Comparison of ENCODE assay signal across 7 cellular contexts in genomic region chr2:202378661-202379338, GRCh38. TPM values are rescaled to one million over a fixed set of nuclear protein-coding genes. Genes with fewer than 3 reads are reported as not detected.
DNase-seq lines count a peak whose midpoint lies in the region; ATAC-seq and TF ChIP-seq lines count a peak whose summit lies in the region.

No MANE protein-coding gene starts in this region.

- H3K27ac ChIP-seq in stomach, result peak overlapping the region in 4 of 5 donors; percentile 39 to 99 (median 98)

- H3K4me3 ChIP-seq in HFF-Myc (replicated peaks; ENCODE audit: low read depth, low read length), result peak overlapping the region; percentile 91
- H3K4me3 ChIP-seq in iPS-18c (ENCODE audit: insufficient read depth, low read depth, low read length), result peak overlapping the region; percentile 87; the same call in 1 of the 2 replicates
- H3K4me3 ChIP-seq in stomach, result peak overlapping the region; percentile 73 to 96 (median 90)

- intact Hi-C loops in activated T-helper 1 cell treated with anti-CD3 and anti-CD28 coated beads, Interleukin-12 subunit alpha, Interleukin-12 subunit beta, Interleukin-2, Interleukin-4 antibody, amounts not matched to agents 30 ng/mL and 10 ng/mL and 1 ng/mL, durations not matched to agents 14 hours and 24 hours and 36 hours (cut with micrococcal nuclease), result loop anchor here (5.0 to 10.0 kb wide), 5 partner anchors 81 to 1261 kb away; partner anchors contain the start of genes CFLAR, FZD7 and ICA1L
- intact Hi-C loops in stomach (cut with DNase I; ENCODE audit: low total_unique reads), result no loop called here

- TF ChIP-seq CTCF in HFF-Myc (IDR thresholded peaks at IDR 0.05; ENCODE audit: low read depth, low read length, missing control alignments) (no peak), stomach (IDR thresholded peaks at IDR 0.05) (no peak)

- no peak for ATAC-seq in HG02885 (IDR thresholded peaks at IDR 0.05; ENCODE audit: poor library complexity, unreplicated experiment)

- TF ChIP-seq POLR2A in stomach (IDR thresholded peaks at IDR 0.05), result no peak

- H3K27me3 ChIP-seq in stomach, result no peaks in the 10 kb centered on the region

- peaks cover 7% of the 10 kb centered on the region for H3K36me3 Mint-ChIP-seq in activated T-helper 1 cell treated with anti-CD3 and anti-CD28 coated beads, Interleukin-12 subunit alpha, Interleukin-12 subunit beta, Interleukin-2, Interleukin-4 antibody, amounts not matched to agents 30 ng/mL and 10 ng/mL and 1 ng/mL, durations not matched to agents 14 hours and 24 hours and 36 hours (ENCODE audit: low read depth)

- H3K9me3 Mint-ChIP-seq in activated T-helper 1 cell treated with anti-CD3 and anti-CD28 coated beads, Interleukin-12 subunit alpha, Interleukin-12 subunit beta, Interleukin-2, Interleukin-4 antibody, amounts not matched to agents 30 ng/mL and 10 ng/mL and 1 ng/mL, durations not matched to agents 14 hours and 24 hours and 36 hours, result no peaks in the 10 kb centered on the region

- no peaks in the 10 kb centered on the region for H3K36me3 ChIP-seq in stomach

- peaks cover 11 to 61% (median 40%) of the 10 kb centered on the region in 4 donors for H3K4me1 ChIP-seq in stomach

- WGBS in stomach, 5 donors, result 13 to 29% (median 20%) methylated on average over 3 of the region's 3 CpGs

- no peak for DNase-seq in HFF-Myc (ENCODE audit: extremely low read depth, low read depth)
- no peak for DNase-seq in activated T-helper 1 cell treated with anti-CD3 and anti-CD28 coated beads, Interleukin-12 subunit alpha, Interleukin-12 subunit beta, Interleukin-2, Interleukin-4 antibody, amounts not matched to agents 30 ng/mL and 10 ng/mL and 1 ng/mL, durations not matched to agents 14 hours and 24 hours and 36 hours (ENCODE audit: low spot score)
- no peak for DNase-seq in stomach
- no peak for DNase-seq in LoVo (ENCODE audit: low spot score)
- DNase-seq in effector CD8-positive, alpha-beta T cell (lab: John Stamatoyannopoulos, UW), result no peak

- peak overlapping the region; percentile 99 for H3K4me3 Mint-ChIP-seq in activated T-helper 1 cell treated with anti-CD3 and anti-CD28 coated beads, Interleukin-12 subunit alpha, Interleukin-12 subunit beta, Interleukin-2, Interleukin-4 antibody, amounts not matched to agents 30 ng/mL and 10 ng/mL and 1 ng/mL, durations not matched to agents 14 hours and 24 hours and 36 hours

- no peaks in the 10 kb centered on the region for H3K9me3 ChIP-seq in iPS-18c (ENCODE audit: control insufficient read depth, insufficient read depth, low read length)
- H3K9me3 ChIP-seq in stomach, result no peaks in the 10 kb centered on the region

- no peak for TF ChIP-seq EP300 in stomach (IDR thresholded peaks at IDR 0.05)

- peaks cover 37% of the 10 kb centered on the region for H3K4me1 Mint-ChIP-seq in activated T-helper 1 cell treated with anti-CD3 and anti-CD28 coated beads, Interleukin-12 subunit alpha, Interleukin-12 subunit beta, Interleukin-2, Interleukin-4 antibody, amounts not matched to agents 30 ng/mL and 10 ng/mL and 1 ng/mL, durations not matched to agents 14 hours and 24 hours and 36 hours (ENCODE audit: low read depth)

- H3K27me3 Mint-ChIP-seq in activated T-helper 1 cell treated with anti-CD3 and anti-CD28 coated beads, Interleukin-12 subunit alpha, Interleukin-12 subunit beta, Interleukin-2, Interleukin-4 antibody, amounts not matched to agents 30 ng/mL and 10 ng/mL and 1 ng/mL, durations not matched to agents 14 hours and 24 hours and 36 hours (ENCODE audit: insufficient read depth), result no peaks in the 10 kb centered on the region

- H3K27ac Mint-ChIP-seq in activated T-helper 1 cell treated with anti-CD3 and anti-CD28 coated beads, Interleukin-12 subunit alpha, Interleukin-12 subunit beta, Interleukin-2, Interleukin-4 antibody, amounts not matched to agents 30 ng/mL and 10 ng/mL and 1 ng/mL, durations not matched to agents 14 hours and 24 hours and 36 hours, result no peak overlapping the region

RNA-seq across cellular contexts. Expression of gene BMPR2, which starts 2.7 kb away (rescaled TPM):
- 5.5 and 6.1 TPM in 2 replicates for total RNA-seq in activated T-helper 1 cell treated with anti-CD3 and anti-CD28 coated beads, Interleukin-12 subunit alpha, Interleukin-12 subunit beta, Interleukin-2, Interleukin-4 antibody, amounts not matched to agents 30 ng/mL and 10 ng/mL and 1 ng/mL, durations not matched to agents 14 hours and 24 hours and 36 hours
- total RNA-seq in stomach, result 10 to 100 TPM in 4 of 5 donors, 1 to 10 TPM in 1; 9.6 to 48.3 (median 31.4) TPM
- 1 to 10 TPM; 2.8 to 5.6 (median 3.4) TPM for polyA plus RNA-seq in stomach
